ENCODE assay signal across 36 cellular contexts in the genomic region with DNA sequence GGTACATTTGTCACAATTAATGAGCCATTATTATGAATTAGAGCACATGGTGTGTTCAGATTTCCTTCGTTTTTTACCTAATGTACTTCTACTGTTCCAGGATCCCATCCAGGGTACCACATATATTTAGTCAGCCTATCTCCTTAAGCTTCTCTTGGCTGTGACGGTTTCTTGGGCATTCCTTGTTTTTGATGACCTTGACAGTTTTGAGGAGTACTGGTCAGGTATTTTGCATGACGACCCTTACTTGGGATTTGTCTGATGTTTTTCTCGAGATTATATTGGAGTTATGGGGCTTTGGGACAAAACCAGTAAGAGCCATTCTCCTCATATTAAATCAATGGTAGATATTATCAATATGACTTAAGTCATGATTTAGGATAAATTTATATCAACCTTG. TPM values are rescaled to one million over a fixed set of nuclear protein-coding genes. Genes with fewer than 3 reads are reported as not detected.
"Had no signal": no experiment of that assay in that cellular context is flagged by ENCODE, and none has a peak within 500 bp of the region (broad histone marks: within the 10 kb centered on the region; RNA-seq: fewer than 3 reads in every experiment).

No MANE protein-coding gene starts in this region.

- H3K4me1 Mint-ChIP-seq: activated CD4-positive, alpha-beta memory T cell treated with anti-CD3 and anti-CD28 coated beads, Interleukin-2, amount 10 ng/mL, durations not matched to agents 7 days and 5 days; activated CD4-positive, alpha-beta T cell treated with anti-CD3 and anti-CD28 coated beads, Interleukin-2, amount 10 ng/mL, durations not matched to agents 7 days and 5 days; activated CD8-positive, alpha-beta memory T cell treated with anti-CD3 and anti-CD28 coated beads, Interleukin-2, amount 10 ng/mL, durations not matched to agents 7 days and 5 days; activated naive CD4-positive, alpha-beta T cell treated with anti-CD3 and anti-CD28 coated beads, Interleukin-2, amount 10 ng/mL, durations not matched to agents 7 days and 5 days; activated naive CD4-positive, alpha-beta T cell treated with anti-CD3 and anti-CD28 coated beads, Interleukin-2, amount 50 U/mL, for 24 hours had no signal

- H3K27ac Mint-ChIP-seq: activated B cell treated with CpG ODN at 0.5 μM for 24 hours; activated CD4-positive, alpha-beta memory T cell treated with anti-CD3 and anti-CD28 coated beads, Interleukin-2, amount 10 ng/mL, durations not matched to agents 7 days and 5 days; activated CD4-positive, alpha-beta T cell treated with anti-CD3 and anti-CD28 coated beads for 36 hours; activated CD4-positive, alpha-beta T cell treated with anti-CD3 and anti-CD28 coated beads, Interleukin-2, amount 10 ng/mL, durations not matched to agents 7 days and 5 days; activated CD8-positive, alpha-beta memory T cell treated with anti-CD3 and anti-CD28 coated beads, Interleukin-2, amount 10 ng/mL, durations not matched to agents 7 days and 5 days; activated CD8-positive, alpha-beta T cell treated with anti-CD3 and anti-CD28 coated beads, Interleukin-2, amount 10 ng/mL, durations not matched to agents 7 days and 5 days; activated naive CD4-positive, alpha-beta T cell treated with anti-CD3 and anti-CD28 coated beads, Interleukin-2, amount 10 ng/mL, durations not matched to agents 7 days and 5 days; activated naive CD4-positive, alpha-beta T cell treated with anti-CD3 and anti-CD28 coated beads, Interleukin-2, amount 50 U/mL, for 24 hours; activated naive CD8-positive, alpha-beta T cell; activated T-cell treated with anti-CD3 and anti-CD28 coated beads, Interleukin-2, amount 50 U/mL, for 24 hours; activated T-helper 2 cell treated with anti-CD3 and anti-CD28 coated beads, Interferon-gamma antibody, Interleukin-2, Interleukin-4, amounts not matched to agents 10 μg/mL and 5 μg/mL and 100 μg/mL, durations not matched to agents 14 hours and 24 hours and 36 hours; T-helper 1 cell treated with Interleukin-12 subunit alpha and Interleukin-12 subunit beta and Interleukin-4 antibody, amounts not matched to agents 30 μg/mL and 1 μg/mL, for 36 hours; T-helper 2 cell treated with Interferon-gamma antibody and Interleukin-4, amounts not matched to agents 5 μg/mL and 100 μg/mL, for 36 hours had no signal

- FAIRE-seq: astrocyte, TTC549 had no signal

- H3K4me3 ChIP-seq: adrenal gland, body of pancreas, breast epithelium had no signal

- H3K36me3 Mint-ChIP-seq: activated CD8-positive, alpha-beta memory T cell treated with anti-CD3 and anti-CD28 coated beads, Interleukin-2, amount 10 ng/mL, durations not matched to agents 7 days and 5 days; activated naive CD4-positive, alpha-beta T cell treated with anti-CD3 and anti-CD28 coated beads, Interleukin-2, amount 10 ng/mL, durations not matched to agents 7 days and 5 days; activated naive CD4-positive, alpha-beta T cell treated with anti-CD3 and anti-CD28 coated beads, Interleukin-2, amount 50 U/mL, for 24 hours; activated naive CD8-positive, alpha-beta T cell had no signal

- H3K4me1 ChIP-seq: adrenal gland, body of pancreas, breast epithelium had no signal

- H3K4me3 Mint-ChIP-seq: activated B cell treated with CpG ODN at 0.5 μM for 24 hours; activated CD4-positive, alpha-beta memory T cell treated with anti-CD3 and anti-CD28 coated beads, Interleukin-2, amount 10 ng/mL, durations not matched to agents 7 days and 5 days; activated CD4-positive, alpha-beta T cell treated with anti-CD3 and anti-CD28 coated beads for 36 hours; activated CD4-positive, alpha-beta T cell treated with anti-CD3 and anti-CD28 coated beads, Interleukin-2, amount 10 ng/mL, durations not matched to agents 7 days and 5 days; activated CD8-positive, alpha-beta memory T cell treated with anti-CD3 and anti-CD28 coated beads, Interleukin-2, amount 10 ng/mL, durations not matched to agents 7 days and 5 days; activated CD8-positive, alpha-beta T cell treated with anti-CD3 and anti-CD28 coated beads, Interleukin-2, amount 10 ng/mL, durations not matched to agents 7 days and 5 days; activated naive CD4-positive, alpha-beta T cell treated with anti-CD3 and anti-CD28 coated beads, Interleukin-2, amount 10 ng/mL, durations not matched to agents 7 days and 5 days; activated naive CD4-positive, alpha-beta T cell treated with anti-CD3 and anti-CD28 coated beads, Interleukin-2, amount 50 U/mL, for 24 hours; activated naive CD8-positive, alpha-beta T cell; activated T-cell treated with anti-CD3 and anti-CD28 coated beads, Interleukin-2, amount 50 U/mL, for 24 hours; T-helper 1 cell treated with Interleukin-12 subunit alpha and Interleukin-12 subunit beta and Interleukin-4 antibody, amounts not matched to agents 30 μg/mL and 1 μg/mL, for 36 hours; T-helper 2 cell treated with Interferon-gamma antibody and Interleukin-4, amounts not matched to agents 5 μg/mL and 100 μg/mL, for 36 hours had no signal

- H3K9me3 ChIP-seq: adrenal gland, body of pancreas, breast epithelium had no signal

- DNase-seq: activated B cell treated with CpG ODN at 0.5 μM for 24 hours; activated CD4-positive, alpha-beta memory T cell treated with anti-CD3 and anti-CD28 coated beads, Interleukin-2, amount 10 ng/mL, durations not matched to agents 7 days and 5 days; activated CD4-positive, alpha-beta T cell treated with anti-CD3 and anti-CD28 coated beads for 1 hour; activated CD4-positive, alpha-beta T cell treated with anti-CD3 and anti-CD28 coated beads for 36 hours; activated CD4-positive, alpha-beta T cell treated with anti-CD3 and anti-CD28 coated beads for 48 hours; activated CD4-positive, alpha-beta T cell treated with anti-CD3 and anti-CD28 coated beads, Interleukin-2, amount 10 ng/mL, durations not matched to agents 7 days and 5 days; activated CD4-positive, alpha-beta T cell treated with anti-CD3 and anti-CD28 coated beads, Interleukin-2, amount 50 U/mL, for 48 hours; activated CD8-positive, alpha-beta memory T cell treated with anti-CD3 and anti-CD28 coated beads for 24 hours; activated CD8-positive, alpha-beta memory T cell treated with anti-CD3 and anti-CD28 coated beads, Interleukin-2, amount 10 ng/mL, durations not matched to agents 7 days and 5 days; activated CD8-positive, alpha-beta memory T cell treated with anti-CD3 and anti-CD28 coated beads, Interleukin-2, amount 50 U/mL, for 48 hours; activated CD8-positive, alpha-beta T cell treated with anti-CD3 and anti-CD28 coated beads, Interleukin-2, amount 10 ng/mL, durations not matched to agents 7 days and 5 days; activated effector memory CD4-positive, alpha-beta T cell treated with Interleukin-2 at 50 U/mL for 16 hours; activated gamma-delta T cell; activated naive CD4-positive, alpha-beta T cell treated with anti-CD3 and anti-CD28 coated beads, Interleukin-2, amount 10 ng/mL, durations not matched to agents 7 days and 5 days; activated naive CD4-positive, alpha-beta T cell treated with Interleukin-2 at 50 U/mL for 16 hours; activated T-cell treated with anti-CD3 and anti-CD28 coated beads, Interleukin-2, amount 50 U/mL, for 24 hours; activated T-cell treated with anti-CD3 and anti-CD28 coated beads, Interleukin-2, amount 50 U/mL, for 48 hours; adrenal gland; amniotic stem cell; aorta; body of pancreas; brain microvascular endothelial cell; central memory CD4-positive, alpha-beta T cell; T-helper 1 cell; T-helper 2 cell; T-helper 9 cell had no signal

- H3K27ac ChIP-seq: adrenal gland, body of pancreas, brain microvascular endothelial cell, breast epithelium, VCaP had no signal

- H3K9me3 Mint-ChIP-seq: activated B cell treated with CpG ODN at 0.5 μM for 24 hours; activated naive CD4-positive, alpha-beta T cell treated with anti-CD3 and anti-CD28 coated beads, Interleukin-2, amount 50 U/mL, for 24 hours; activated T-cell treated with anti-CD3 and anti-CD28 coated beads, Interleukin-2, amount 50 U/mL, for 24 hours had no signal

- H3K27me3 ChIP-seq: adrenal gland, body of pancreas, brain microvascular endothelial cell, breast epithelium had no signal

- H3K36me3 ChIP-seq: adrenal gland, brain microvascular endothelial cell, breast epithelium had no signal

- ATAC-seq: activated CD4-positive, alpha-beta T cell treated with anti-CD3 and anti-CD28 coated beads for 36 hours; activated CD4-positive, CD25-positive, alpha-beta regulatory T cell treated with anti-CD3 and anti-CD28 coated beads, Interleukin-2, amount 50 U/mL, for 24 hours; activated CD8-positive, alpha-beta memory T cell treated with anti-CD3 and anti-CD28 coated beads, Interleukin-2, amount 10 ng/mL, durations not matched to agents 7 days and 5 days; activated CD8-positive, alpha-beta T cell treated with anti-CD3 and anti-CD28 coated beads, Interleukin-2, amount 10 ng/mL, durations not matched to agents 7 days and 5 days; body of pancreas had no signal

RNA-seq across cellular contexts. Expression of a gene that starts 10.2 kb away (rescaled TPM):
- total RNA-seq: activated B cell treated with CpG ODN at 0.5 μM for 24 hours had no signal
- polyA plus RNA-seq: adrenal gland, aorta had no signal
